In genomic region chr4:168848977-168849687, GRCh38 we compare ENCODE assay signal across 9 cellular contexts.
DNase-seq lines count a peak whose midpoint lies in the region; ATAC-seq and TF ChIP-seq lines count a peak whose summit lies in the region.
"Had no signal": no experiment of that assay in that cellular context is flagged by ENCODE, and none has a peak within 500 bp of the region (broad histone marks: within the 10 kb centered on the region; RNA-seq: fewer than 3 reads in every experiment).

No MANE protein-coding gene starts in this region.

- no peak for TF ChIP-seq POLR2A in body of pancreas (IDR thresholded peaks at IDR 0.05)

- POLR2A ChIA-PET in activated CD4-positive, alpha-beta T cell treated with anti-CD3 and anti-CD28 coated beads, Interleukin-2, amount 10 ng/mL, durations not matched to agents 7 days and 5 days (lab: Charles Lee) = interaction anchor here (0.5 kb wide), 1 partner anchor 159 kb away, joined by 3 read pairs; no protein-coding TSS in a partner anchor

- peak overlapping the region; percentile 2 for H3K4me3 Mint-ChIP-seq in activated CD4-positive, alpha-beta T cell treated with anti-CD3 and anti-CD28 coated beads, Interleukin-2, amount 10 ng/mL, durations not matched to agents 7 days and 5 days
- no peak overlapping the region for H3K4me3 Mint-ChIP-seq in activated T-cell treated with anti-CD3 and anti-CD28 coated beads, Interleukin-2, amount 50 U/mL, for 24 hours

- H3K9me3 Mint-ChIP-seq in activated CD4-positive, alpha-beta T cell treated with anti-CD3 and anti-CD28 coated beads, Interleukin-2, amount 10 ng/mL, durations not matched to agents 7 days and 5 days = no peaks in the 10 kb centered on the region
- H3K9me3 Mint-ChIP-seq in activated T-cell treated with anti-CD3 and anti-CD28 coated beads, Interleukin-2, amount 50 U/mL, for 24 hours = no peaks in the 10 kb centered on the region

- H3K4me3 ChIP-seq in ectodermal cell (ENCODE audit: insufficient read depth, low read depth, low read length) = no peak overlapping the region
- no peak overlapping the region for H3K4me3 ChIP-seq in mesodermal cell (ENCODE audit: extremely low read depth, insufficient read depth, low read length, poor library complexity, severe bottlenecking)
- H3K4me3 ChIP-seq in upper lobe of right lung = no peak overlapping the region
- H3K4me3 ChIP-seq in body of pancreas = no peak overlapping the region

- peaks cover 5% of the 10 kb centered on the region for H3K36me3 ChIP-seq in ectodermal cell (ENCODE audit: control insufficient read depth, insufficient read depth, low read length)
- H3K36me3 ChIP-seq in mesodermal cell (ENCODE audit: control insufficient read depth, insufficient read depth, low read length) = peaks cover 60% of the 10 kb centered on the region
- no peaks in the 10 kb centered on the region for H3K36me3 ChIP-seq in upper lobe of right lung
- H3K36me3 ChIP-seq in body of pancreas (replicated peaks in 1 of 2; ENCODE audit: insufficient read depth in 1 of 2, low read depth in 2 of 2) = no peaks in the 10 kb centered on the region

- H3K4me1 ChIP-seq in ectodermal cell (ENCODE audit: control insufficient read depth, insufficient read depth, low read length) (peaks cover 28% of the 10 kb centered on the region), mesodermal cell (ENCODE audit: control insufficient read depth, insufficient read depth, low read length, poor library complexity, severe bottlenecking) (peaks cover 55% of the 10 kb centered on the region), upper lobe of right lung (peaks cover 32% of the 10 kb centered on the region), body of pancreas (no peaks in the 10 kb centered on the region)

- WGBS in ectodermal cell, 2 experiments = 21 to 22% methylated on average over 10 to 11 of the region's 11 CpGs
- 6 to 10% methylated on average over 2 to 5 of the region's 11 CpGs for WGBS in mesodermal cell (ENCODE audit: insufficient coverage in 2 of 2), 2 experiments
- WGBS in body of pancreas, 2 donors = 24 to 34% methylated on average over 11 of the region's 11 CpGs

- ATAC-seq in upper lobe of right lung = peak; percentile 6
- ATAC-seq in body of pancreas = no peak

- CTCF ChIA-PET in activated CD4-positive, alpha-beta T cell treated with anti-CD3 and anti-CD28 coated beads, Interleukin-2, amount 10 ng/mL, durations not matched to agents 7 days and 5 days (lab: Charles Lee) = interaction anchor here (0.9 to 3.3 kb wide), 4 partner anchors 16 to 161 kb away, joined by 3 to 12 read pairs (median 6); partner anchors contain the start of gene CBR4

- DNase-seq in activated CD4-positive, alpha-beta T cell treated with anti-CD3 and anti-CD28 coated beads, Interleukin-2, amount 10 ng/mL, durations not matched to agents 7 days and 5 days = no peak
- no peak for DNase-seq in activated CD4-positive, alpha-beta T cell treated with anti-CD3 and anti-CD28 coated beads, Interleukin-2, amount 50 U/mL, for 48 hours
- DNase-seq in upper lobe of right lung (no peak), body of pancreas (no peak)
- no peak for DNase-seq in activated T-cell treated with anti-CD3 and anti-CD28 coated beads, Interleukin-2, amount 50 U/mL, for 24 hours
- no peak for DNase-seq in activated T-cell treated with anti-CD3 and anti-CD28 coated beads, Interleukin-2, amount 50 U/mL, for 1 hour
- DNase-seq: NCI-H2029 had no signal

- intact Hi-C loops in upper lobe of right lung (cut with DNase I) = no loop called here
- intact Hi-C loops in body of pancreas (cut with DNase I) = no loop called here

- H3K27me3 Mint-ChIP-seq in activated CD4-positive, alpha-beta T cell treated with anti-CD3 and anti-CD28 coated beads, Interleukin-2, amount 10 ng/mL, durations not matched to agents 7 days and 5 days = peaks cover 7% of the 10 kb centered on the region
- H3K27me3 Mint-ChIP-seq in activated T-cell treated with anti-CD3 and anti-CD28 coated beads, Interleukin-2, amount 50 U/mL, for 24 hours = peaks cover 19% of the 10 kb centered on the region

- H3K27ac Mint-ChIP-seq in activated CD4-positive, alpha-beta T cell treated with anti-CD3 and anti-CD28 coated beads, Interleukin-2, amount 10 ng/mL, durations not matched to agents 7 days and 5 days = no peak overlapping the region
- H3K27ac Mint-ChIP-seq in activated T-cell treated with anti-CD3 and anti-CD28 coated beads, Interleukin-2, amount 50 U/mL, for 24 hours = no peak overlapping the region

- TF ChIP-seq CTCF in upper lobe of right lung (IDR thresholded peaks at IDR 0.05) (no peak), body of pancreas (IDR thresholded peaks at IDR 0.05) (no peak)

- no peaks in the 10 kb centered on the region for H3K36me3 Mint-ChIP-seq in activated CD4-positive, alpha-beta T cell treated with anti-CD3 and anti-CD28 coated beads, Interleukin-2, amount 10 ng/mL, durations not matched to agents 7 days and 5 days (ENCODE audit: low read depth)
- no peaks in the 10 kb centered on the region for H3K36me3 Mint-ChIP-seq in activated T-cell treated with anti-CD3 and anti-CD28 coated beads, Interleukin-2, amount 50 U/mL, for 24 hours (ENCODE audit: low read depth)

- no peaks in the 10 kb centered on the region for H3K9me3 ChIP-seq in ectodermal cell (ENCODE audit: control insufficient read depth, low read length)
- H3K9me3 ChIP-seq in mesodermal cell (ENCODE audit: control insufficient read depth, low read length) = no peaks in the 10 kb centered on the region
- no peaks in the 10 kb centered on the region for H3K9me3 ChIP-seq in upper lobe of right lung
- no peaks in the 10 kb centered on the region for H3K9me3 ChIP-seq in body of pancreas

- H3K27ac ChIP-seq in ectodermal cell (ENCODE audit: insufficient read depth, low read depth, low read length, poor library complexity, severe bottlenecking) = peak overlapping the region; percentile 40
- H3K27ac ChIP-seq in mesodermal cell (ENCODE audit: low read depth, low read length, severe bottlenecking) = peak overlapping the region; percentile 64
- no peak overlapping the region for H3K27ac ChIP-seq in upper lobe of right lung
- H3K27ac ChIP-seq in body of pancreas = peak overlapping the region in 1 of 4 donors; percentile 1

- H3K4me1 Mint-ChIP-seq in activated CD4-positive, alpha-beta T cell treated with anti-CD3 and anti-CD28 coated beads, Interleukin-2, amount 10 ng/mL, durations not matched to agents 7 days and 5 days = peaks cover 38% of the 10 kb centered on the region
- peaks cover 11% of the 10 kb centered on the region for H3K4me1 Mint-ChIP-seq in activated T-cell treated with anti-CD3 and anti-CD28 coated beads, Interleukin-2, amount 50 U/mL, for 24 hours (ENCODE audit: low read depth)

- H3K27me3 ChIP-seq in ectodermal cell (ENCODE audit: control insufficient read depth, insufficient read depth, low read length, poor library complexity, severe bottlenecking) (no peaks in the 10 kb centered on the region), upper lobe of right lung (no peaks in the 10 kb centered on the region), body of pancreas (no peaks in the 10 kb centered on the region)
